1 cellular context compared by ENCODE assay signal in the genomic region with DNA sequence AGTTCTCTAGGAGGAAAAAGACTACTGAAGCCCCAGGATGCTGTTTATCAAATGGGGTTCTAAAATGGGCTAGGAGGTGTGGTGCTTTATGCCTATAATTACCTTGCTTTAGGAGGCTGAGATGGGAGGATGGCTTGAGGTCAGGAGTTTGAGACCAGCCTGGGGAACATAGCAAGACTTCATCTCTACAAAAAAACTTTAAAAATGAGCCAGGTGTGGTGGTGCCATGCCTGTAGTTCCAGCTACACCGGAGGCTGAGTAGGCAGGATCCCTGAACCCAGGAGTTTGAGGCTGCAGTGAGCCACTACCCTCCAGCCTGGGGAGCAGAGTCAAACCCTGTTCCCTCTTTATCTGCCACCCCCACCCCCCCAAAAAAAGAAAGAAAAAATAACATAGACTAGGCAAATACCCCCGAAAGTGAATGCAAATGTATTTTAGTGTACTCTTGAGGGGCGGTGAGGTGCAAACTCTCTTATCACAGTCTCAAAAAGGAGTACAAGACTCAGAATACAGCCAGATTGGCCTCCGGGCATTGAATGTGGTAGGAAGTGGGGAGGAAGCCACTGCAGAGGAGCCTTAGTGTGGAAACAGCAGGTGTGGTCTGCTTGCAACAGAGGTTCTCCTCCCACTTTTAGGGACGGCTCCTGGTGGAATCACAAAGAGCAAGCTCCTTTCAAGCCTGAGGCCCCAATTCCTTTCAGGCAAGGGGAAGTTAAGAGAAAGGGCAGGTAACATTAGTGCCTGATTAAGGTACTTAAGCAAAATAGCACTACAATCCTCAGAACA.
TF ChIP-seq lines count a peak whose summit lies in the region.

No MANE protein-coding gene starts in this region.

TF ChIP-seq in IMR-90, 13 proteins besides CTCF, POLR2A, EP300 and RAD21:
- no peak for TF ChIP-seq CHD1 (IDR thresholded peaks at IDR 0.05; ENCODE audit: low read depth, low read length)
- no peak for TF ChIP-seq RFX5 (IDR thresholded peaks at IDR 0.05; ENCODE audit: low read depth, low read length)
- no peak for TF ChIP-seq BHLHE40 (IDR thresholded peaks at IDR 0.05; ENCODE audit: low read depth, low read length)
- TF ChIP-seq FOS (IDR thresholded peaks at IDR 0.05; ENCODE audit: low read depth, low read length): no peak
- no peak for TF ChIP-seq CEBPB (IDR thresholded peaks at IDR 0.05; ENCODE audit: low read depth, low read length)
- TF ChIP-seq RCOR1 (IDR thresholded peaks at IDR 0.05; ENCODE audit: insufficient replicate concordance, low read length): no peak
- no peak for TF ChIP-seq MAZ (IDR thresholded peaks at IDR 0.05; ENCODE audit: borderline replicate concordance, low read depth, low read length)
- TF ChIP-seq SMC3 (IDR thresholded peaks at IDR 0.05; ENCODE audit: low read depth, low read length): no peak
- TF ChIP-seq, protein P1, sequence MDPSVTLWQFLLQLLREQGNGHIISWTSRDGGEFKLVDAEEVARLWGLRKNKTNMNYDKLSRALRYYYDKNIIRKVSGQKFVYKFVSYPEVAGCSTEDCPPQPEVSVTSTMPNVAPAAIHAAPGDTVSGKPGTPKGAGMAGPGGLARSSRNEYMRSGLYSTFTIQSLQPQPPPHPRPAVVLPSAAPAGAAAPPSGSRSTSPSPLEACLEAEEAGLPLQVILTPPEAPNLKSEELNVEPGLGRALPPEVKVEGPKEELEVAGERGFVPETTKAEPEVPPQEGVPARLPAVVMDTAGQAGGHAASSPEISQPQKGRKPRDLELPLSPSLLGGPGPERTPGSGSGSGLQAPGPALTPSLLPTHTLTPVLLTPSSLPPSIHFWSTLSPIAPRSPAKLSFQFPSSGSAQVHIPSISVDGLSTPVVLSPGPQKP (IDR thresholded peaks at IDR 0.05; ENCODE audit: borderline replicate concordance, low read depth, low read length): no peak
- no peak for TF ChIP-seq NFE2L2 (IDR thresholded peaks at IDR 0.05; ENCODE audit: low read depth, low read length)
